Comparison of ENCODE assay signal across 11 cellular contexts in the genomic region with DNA sequence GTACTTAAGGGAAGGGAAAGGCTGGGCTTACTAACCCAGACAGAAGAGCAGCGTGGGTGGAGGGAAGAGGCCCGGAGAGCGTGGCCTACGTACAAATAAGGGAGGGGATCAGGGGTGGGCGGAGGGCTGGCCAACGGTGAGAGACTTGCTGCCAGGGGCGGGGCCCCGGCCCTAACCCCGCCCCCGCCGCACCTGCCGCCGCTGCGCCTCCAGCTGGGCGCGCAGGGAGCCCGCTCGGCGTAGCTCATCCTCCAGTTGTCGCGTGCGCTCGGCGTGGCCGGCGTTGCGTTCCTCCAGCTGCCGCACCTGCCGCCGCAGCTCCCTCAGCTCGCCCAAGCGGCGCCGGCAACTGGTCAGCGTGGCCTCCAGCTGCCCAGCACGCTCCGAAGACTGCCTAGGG. TPM values are rescaled to one million over a fixed set of nuclear protein-coding genes. Genes with fewer than 3 reads are reported as not detected.
DNase-seq lines count a peak whose midpoint lies in the region; ATAC-seq and TF ChIP-seq lines count a peak whose summit lies in the region.
"Had no signal": no experiment of that assay in that cellular context is flagged by ENCODE, and none has a peak within 500 bp of the region (broad histone marks: within the 10 kb centered on the region; RNA-seq: fewer than 3 reads in every experiment).

No MANE protein-coding gene starts in this region.

- TF ChIP-seq CTCF in endothelial cell (IDR thresholded peaks at IDR 0.05; ENCODE audit: unreplicated experiment) (no peak), Caco-2 (IDR thresholded peaks at IDR 0.05; ENCODE audit: insufficient read depth in 1 of 2, low read depth in 1 of 2, low read length in 1 of 2, severe bottlenecking in 1 of 2, unreplicated experiment in 1 of 2) (no peak)

- peak overlapping the region; percentile 23; the same call in 1 of the 2 replicates for H3K4me3 ChIP-seq in HUES48 (ENCODE audit: low read depth, low read length)
- H3K4me3 ChIP-seq in Caco-2 (ENCODE audit: low read depth, low read length): no peak overlapping the region

- intact Hi-C loops in Caco-2 (cut with micrococcal nuclease; ENCODE audit: unreplicated experiment): no loop called here

- peaks cover 10% of the 10 kb centered on the region; the same call in 1 of the 2 replicates for H3K4me1 ChIP-seq in HUES48 (ENCODE audit: control insufficient read depth, insufficient read depth, low read length)
- peaks cover 4% of the 10 kb centered on the region for H3K4me1 ChIP-seq in Caco-2

- no TSS peak for BruUV-seq in Caco-2 (replicated peaks; lab: Mats Ljungman, UMichigan)

- H3K9ac ChIP-seq in HUES48 (ENCODE audit: low read depth, low read length): no peak overlapping the region

- H3K27me3 Mint-ChIP-seq in endothelial cell (ENCODE audit: unreplicated experiment) (peaks cover 26% of the 10 kb centered on the region), Caco-2 (ENCODE audit: insufficient read depth, unreplicated experiment) (no peaks in the 10 kb centered on the region)

- no peak for ATAC-seq in GM21529 (IDR thresholded peaks at IDR 0.05; ENCODE audit: unreplicated experiment)

- DNase-seq in activated CD4-positive, alpha-beta T cell treated with anti-CD3 and anti-CD28 coated beads for 4 hours: peak; percentile 65 to 76
- no peak for DNase-seq in endothelial cell (ENCODE audit: low spot score)
- DNase-seq in stimulated activated CD4-positive, alpha-beta T cell treated with anti-CD3 and anti-CD28 coated beads, Interleukin-2, amount 100 ng/mL, for 48 hours: peak; percentile 33 to 48
- DNase-seq in HPDE6-E6E7 (ENCODE audit: extremely low spot score): no peak
- no peak for DNase-seq in ureter (ENCODE audit: low spot score)
- DNase-seq in Caco-2: no peak
- DNase-seq: mammary epithelial cell had no signal

- H3K4me3 Mint-ChIP-seq in endothelial cell (ENCODE audit: unreplicated experiment) (peak overlapping the region; percentile 32), Caco-2 (ENCODE audit: unreplicated experiment) (no peak overlapping the region)

- no peak overlapping the region for H3K27ac ChIP-seq in HUES48 (ENCODE audit: low read depth, low read length)

- CTCF ChIA-PET in Caco-2 (lab: Charles Lee): no interaction called here

- peaks cover 42% of the 10 kb centered on the region for H3K36me3 ChIP-seq in HUES48 (ENCODE audit: control insufficient read depth, insufficient read depth, low read length)
- no peaks in the 10 kb centered on the region; the same call in none of the 2 replicates for H3K36me3 ChIP-seq in Caco-2 (ENCODE audit: control insufficient read depth, insufficient read depth, low read length)

- H3K9me3 Mint-ChIP-seq in endothelial cell (ENCODE audit: unreplicated experiment) (no peaks in the 10 kb centered on the region), Caco-2 (ENCODE audit: unreplicated experiment) (no peaks in the 10 kb centered on the region)

- H3K27ac Mint-ChIP-seq in endothelial cell (ENCODE audit: unreplicated experiment) (no peak overlapping the region), Caco-2 (ENCODE audit: unreplicated experiment) (no peak overlapping the region)

- POLR2A ChIA-PET in Caco-2 (lab: Charles Lee): no interaction called here

- H3K36me3 Mint-ChIP-seq in endothelial cell (ENCODE audit: low read depth, unreplicated experiment) (peaks cover 12% of the 10 kb centered on the region), Caco-2 (ENCODE audit: insufficient read depth, unreplicated experiment) (peaks cover 34% of the 10 kb centered on the region)

- H3K4me1 Mint-ChIP-seq in endothelial cell (ENCODE audit: unreplicated experiment): peaks cover 3% of the 10 kb centered on the region
- H3K4me1 Mint-ChIP-seq in Caco-2 (ENCODE audit: low read depth, unreplicated experiment): peaks cover 12% of the 10 kb centered on the region

- H3K9me3 ChIP-seq in HUES48 (ENCODE audit: control insufficient read depth, insufficient read depth, low read length) (no peaks in the 10 kb centered on the region), Caco-2 (no peaks in the 10 kb centered on the region)

- H3K27me3 ChIP-seq in HUES48 (ENCODE audit: control insufficient read depth, insufficient read depth, low read length): no peaks in the 10 kb centered on the region
- H3K27me3 ChIP-seq in Caco-2 (replicated peaks; ENCODE audit: control insufficient read depth, insufficient read depth, low read length): no peaks in the 10 kb centered on the region

RNA-seq across cellular contexts. Expression of a gene that starts 5.7 kb away (rescaled TPM):
- total RNA-seq in endothelial cell (ENCODE audit: unreplicated experiment): 30.3 TPM
- 79.0 TPM for total RNA-seq in ureter
- 74.2 and 80.4 TPM in 2 replicates for total RNA-seq in Caco-2 (2022)

RNA-seq across cellular contexts. Expression of a gene that starts 18.1 kb away (rescaled TPM):
- total RNA-seq in endothelial cell (ENCODE audit: unreplicated experiment) (not detected), ureter (not detected), Caco-2 (2022) (0.27 TPM in 1 of 2 replicates, not detected in the other)
- total RNA-seq: bronchial epithelial cell, RPMI7951 had no signal

RNA-seq across cellular contexts. Expression of a gene that starts 21.6 kb away (rescaled TPM):
- total RNA-seq in endothelial cell (ENCODE audit: unreplicated experiment) (20.6 TPM), ureter (191 TPM), Caco-2 (2022) (16.4 and 19.4 TPM in 2 replicates)

RNA-seq across cellular contexts. Expression of a gene that starts 31.9 kb away (rescaled TPM):
- total RNA-seq in endothelial cell (ENCODE audit: unreplicated experiment) (215 TPM), ureter (196 TPM), Caco-2 (2022) (265 and 285 TPM in 2 replicates)

RNA-seq across cellular contexts. Expression of a gene that starts 32.2 kb away (rescaled TPM):
- total RNA-seq in endothelial cell (ENCODE audit: unreplicated experiment) (14.2 TPM), ureter (4.4 TPM), Caco-2 (2022) (23.9 and 25.9 TPM in 2 replicates)
- total RNA-seq: bronchial epithelial cell, RPMI7951 had no signal

Comparison
In these comparisons a context has a peak if more than half of its experiments do, and no peak if none do; other contexts are left out.
1. DNase-seq: peak in activated CD4-positive, alpha-beta T cell treated with anti-CD3 and anti-CD28 coated beads for 4 hours (2 of 2) and stimulated activated CD4-positive, alpha-beta T cell treated with anti-CD3 and anti-CD28 coated beads, Interleukin-2, amount 100 ng/mL, for 48 hours (2 of 2); none in endothelial cell (single experiment), HPDE6-E6E7 (single experiment), ureter (single experiment) and Caco-2 (0 of 2).